In genomic region chr20:37178839-37179670, GRCh38 we compare ENCODE assay signal across 8 cellular contexts. TPM values are rescaled to one million over a fixed set of nuclear protein-coding genes. Genes with fewer than 3 reads are reported as not detected.
DNase-seq lines count a peak whose midpoint lies in the region; ATAC-seq and TF ChIP-seq lines count a peak whose summit lies in the region.

TSS of gene MROH8 (minus strand) at chr20:37179548.
TSS of gene RPN2 (plus strand) at chr20:37179330. CDS start at chr20:37179357, 27 bp downstream.

- no peaks in the 10 kb centered on the region for H3K27me3 Mint-ChIP-seq in type B pancreatic cell

- H3K9me3 ChIP-seq in adrenal gland (replicated peaks in 1 of 3) (no peaks in the 10 kb centered on the region), heart left ventricle (no peaks in the 10 kb centered on the region)

- H3K27ac ChIP-seq in adrenal gland (peak within 1 kb of the TSS; percentile 88 to 99 (median 96)), heart left ventricle (peak within 1 kb of the TSS; percentile 90 to 100 (median 96))

- no peaks in the 10 kb centered on the region for H3K9me3 Mint-ChIP-seq in type B pancreatic cell

- H3K4me3 ChIP-seq in adrenal gland (peak within 1 kb of the TSS; percentile 67 to 96 (median 94)), heart left ventricle (peak within 1 kb of the TSS; percentile 63 to 94 (median 81))

- intact Hi-C loops in adrenal gland (cut with DNase I): loop anchor here in 1 of 2 donors (5.0 kb wide), 1 partner anchor 227 kb away; the partner anchor contains the start of gene SAMHD1
- intact Hi-C loops in heart left ventricle (cut with DNase I): loop anchor here in 1 of 10 donors (5.0 kb wide), 1 partner anchor 227 kb away; the partner anchor contains the start of gene SAMHD1

- in situ Hi-C loops in GM13976 (cut with MboI; ENCODE audit: low sequenced_read_pairs, unreplicated experiment): no loop called here

- H3K4me1 Mint-ChIP-seq in type B pancreatic cell (ENCODE audit: unreplicated experiment): peaks cover 21% of the 10 kb centered on the region

- H3K36me3 ChIP-seq in adrenal gland (replicated peaks in 1 of 2) (peaks cover 0 to 8% of the 10 kb centered on the region in 2 donors), heart left ventricle (peaks cover 0 to 15% (median 4%) of the 10 kb centered on the region in 9 donors)

- H3K27ac Mint-ChIP-seq in type B pancreatic cell: peak within 1 kb of the TSS; percentile 99

- DNase-seq in GM13976 (ENCODE audit: low spot score) (peak; percentile 95), NCI-H1436 treated with DMSO at 0.1 percent for 48 hours (lab: John Stamatoyannopoulos, UW) (peak; percentile 87), T follicular helper cell (ENCODE audit: low read depth) (peak; percentile 94), adrenal gland (peak; percentile 97 to 99 (median 98)), heart left ventricle (peak; percentile 98 to 99 (median 98)), pons (ENCODE audit: low spot score) (peak; percentile 96), type B pancreatic cell (ENCODE audit: extremely low spot score, unreplicated experiment) (peak; percentile 98)

- no peaks in the 10 kb centered on the region for H3K27me3 ChIP-seq in adrenal gland
- H3K27me3 ChIP-seq in heart left ventricle: no peaks in the 10 kb centered on the region

- TF ChIP-seq CTCF in GM13976 (IDR thresholded peaks at IDR 0.05; ENCODE audit: borderline replicate concordance, control extremely low read depth, extremely low read depth, insufficient read depth, missing control alignments) (no peak), adrenal gland (IDR thresholded peaks at IDR 0.05) (peak in 1 of 6 experiments; percentile 22), heart left ventricle (IDR thresholded peaks at IDR 0.05) (no peak), type B pancreatic cell (conservative IDR thresholded peaks at IDR 0.05) (no peak)

- H3K4me1 ChIP-seq in adrenal gland (replicated peaks in 1 of 2): peaks cover 10 to 32% of the 10 kb centered on the region in 2 donors
- peaks cover 6 to 40% (median 19%) of the 10 kb centered on the region in 12 donors for H3K4me1 ChIP-seq in heart left ventricle

- peak within 1 kb of the TSS; percentile 90 for H3K4me3 Mint-ChIP-seq in type B pancreatic cell

- 0 to 1% (median 0%) methylated on average over 13 to 77 of the region's 77 CpGs for WGBS in adrenal gland, 4 donors
- WGBS in heart left ventricle, 4 donors: 0 to 1% (median 0%) methylated on average over 42 to 77 of the region's 77 CpGs

- TF ChIP-seq POLR2A in adrenal gland (IDR thresholded peaks at IDR 0.05) (peak; percentile 16 to 68), heart left ventricle (IDR thresholded peaks at IDR 0.05) (peak in 1 of 2 donors; percentile 72)

- ATAC-seq in HG02852 (IDR thresholded peaks at IDR 0.05; ENCODE audit: unreplicated experiment): peak; percentile 95
- ATAC-seq in heart left ventricle: peak; percentile 98 to 99 (median 98)

- peaks cover 7% of the 10 kb centered on the region for H3K36me3 Mint-ChIP-seq in type B pancreatic cell

RNA-seq across cellular contexts. Expression of gene MROH8, which starts in this region (rescaled TPM):
- total RNA-seq in adrenal gland (1 to 10 TPM; 1.3 to 6.5 (median 3.5) TPM), heart left ventricle (1 to 10 TPM; 3.5 to 8.1 (median 5.5) TPM), type B pancreatic cell (ENCODE audit: low replicate concordance) (2.5 and 4.8 TPM in 2 replicates)
- polyA plus RNA-seq in adrenal gland (10 to 100 TPM in 1 of 3 donors, 1 to 10 TPM in 2; 4.4 to 13.8 (median 6.6) TPM), heart left ventricle (1 to 10 TPM; 1.4 to 3.5 TPM)

RNA-seq across cellular contexts. Expression of gene RPN2, which starts in this region (rescaled TPM):
- total RNA-seq in adrenal gland (100 to 1,000 TPM; 165 to 340 (median 224) TPM), heart left ventricle (100 to 1,000 TPM in 5 of 9 donors, 10 to 100 TPM in 4; 74.6 to 174 (median 105) TPM), type B pancreatic cell (ENCODE audit: low replicate concordance) (184 and 206 TPM in 2 replicates)
- polyA plus RNA-seq in adrenal gland (100 to 1,000 TPM in 1 of 3 donors, 10 to 100 TPM in 2; 35.7 to 403 (median 73.2) TPM), heart left ventricle (100 to 1,000 TPM in 1 of 2 donors, 10 to 100 TPM in 1; 36.3 to 206 TPM)

Comparison
In these comparisons a context has a peak if more than half of its experiments do, and no peak if none do; other contexts are left out.
1. Peak in every context shown above with its lines: DNase-seq, ATAC-seq, H3K4me3 ChIP-seq and H3K27ac ChIP-seq.